ENCODE assay signal across 20 cellular contexts in the genomic region with DNA sequence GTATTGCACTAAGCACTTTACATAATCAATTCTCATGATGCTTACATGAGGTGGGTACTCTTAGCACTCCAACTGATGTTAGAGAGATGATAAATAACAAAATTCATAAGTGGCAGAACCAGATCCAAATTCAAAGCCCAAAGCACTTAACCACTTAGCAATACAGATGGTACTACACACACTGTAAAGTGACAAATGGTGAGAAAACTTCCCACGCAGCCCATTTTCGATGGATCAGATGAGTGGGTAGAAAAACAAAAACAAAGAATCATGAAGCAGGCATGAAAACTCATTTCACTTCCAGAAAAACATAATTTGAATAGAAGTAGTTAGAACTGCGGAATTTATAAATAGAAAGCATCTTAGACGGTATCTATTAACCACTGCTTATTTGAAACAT.
"Had no signal": no experiment of that assay in that cellular context is flagged by ENCODE, and none has a peak within 500 bp of the region (broad histone marks: within the 10 kb centered on the region; RNA-seq: fewer than 3 reads in every experiment).

No MANE protein-coding gene starts in this region.

- H3K27me3 ChIP-seq: breast epithelium, foreskin keratinocyte, ovary, tibial artery had no signal

- H3K27me3 Mint-ChIP-seq: activated CD8-positive, alpha-beta memory T cell treated with anti-CD3 and anti-CD28 coated beads, Interleukin-2, amount 10 ng/mL, durations not matched to agents 7 days and 5 days; activated CD8-positive, alpha-beta T cell treated with anti-CD3 and anti-CD28 coated beads for 36 hours; activated naive CD8-positive, alpha-beta T cell treated with anti-CD3 and anti-CD28 coated beads for 36 hours had no signal

- H3K9me3 ChIP-seq: breast epithelium, ovary, prostate gland, tibial artery had no signal

- H3K4me1 ChIP-seq: breast epithelium, prostate gland had no signal

- H3K27ac ChIP-seq: breast epithelium, foreskin keratinocyte, ovary, prostate gland, tibial artery had no signal

- H3K4me3 ChIP-seq: breast epithelium, ovary, prostate gland, tibial artery had no signal

- H3K4me3 Mint-ChIP-seq: activated CD8-positive, alpha-beta memory T cell treated with anti-CD3 and anti-CD28 coated beads, Interleukin-2, amount 10 ng/mL, durations not matched to agents 7 days and 5 days; activated CD8-positive, alpha-beta T cell treated with anti-CD3 and anti-CD28 coated beads for 36 hours; activated naive CD8-positive, alpha-beta T cell treated with anti-CD3 and anti-CD28 coated beads for 36 hours; mesothelial cell of epicardium; natural killer cell had no signal

- H3K9me3 Mint-ChIP-seq: activated CD8-positive, alpha-beta T cell treated with anti-CD3 and anti-CD28 coated beads for 36 hours; activated naive CD8-positive, alpha-beta T cell treated with anti-CD3 and anti-CD28 coated beads for 36 hours; mesothelial cell of epicardium; natural killer cell had no signal

- H3K4me1 Mint-ChIP-seq: mesothelial cell of epicardium had no signal

- H3K36me3 Mint-ChIP-seq: activated CD8-positive, alpha-beta memory T cell treated with anti-CD3 and anti-CD28 coated beads, Interleukin-2, amount 10 ng/mL, durations not matched to agents 7 days and 5 days; activated naive CD8-positive, alpha-beta T cell treated with anti-CD3 and anti-CD28 coated beads for 36 hours; mesothelial cell of epicardium; natural killer cell had no signal

- H3K27ac Mint-ChIP-seq: activated CD8-positive, alpha-beta memory T cell treated with anti-CD3 and anti-CD28 coated beads, Interleukin-2, amount 10 ng/mL, durations not matched to agents 7 days and 5 days; activated CD8-positive, alpha-beta T cell treated with anti-CD3 and anti-CD28 coated beads for 36 hours; activated naive CD8-positive, alpha-beta T cell treated with anti-CD3 and anti-CD28 coated beads for 36 hours; mesothelial cell of epicardium; natural killer cell had no signal

- ATAC-seq: activated CD8-positive, alpha-beta memory T cell treated with anti-CD3 and anti-CD28 coated beads, Interleukin-2, amount 10 ng/mL, durations not matched to agents 7 days and 5 days; activated CD8-positive, alpha-beta T cell treated with anti-CD3 and anti-CD28 coated beads for 36 hours; foreskin keratinocyte; left ventricle myocardium superior; natural killer cell; stimulated activated naive CD8-positive, alpha-beta T cell treated with anti-CD3 and anti-CD28 coated beads, Interleukin-15, Interleukin-2, amounts not matched to agents 100 U/mL and 50 U/mL, for 24 hours had no signal

- H3K36me3 ChIP-seq: breast epithelium, ovary, prostate gland, tibial artery had no signal

- DNase-seq: activated CD4-positive, alpha-beta T cell treated with anti-CD3 and anti-CD28 coated beads for 48 hours; activated CD8-positive, alpha-beta memory T cell treated with anti-CD3 and anti-CD28 coated beads, Interleukin-2, amount 10 ng/mL, durations not matched to agents 7 days and 5 days; activated CD8-positive, alpha-beta T cell treated with anti-CD3 and anti-CD28 coated beads for 36 hours; activated naive CD8-positive, alpha-beta T cell treated with anti-CD3 and anti-CD28 coated beads for 36 hours; activated T-cell treated with anti-CD3 and anti-CD28 coated beads for 4 hours; dermis blood vessel endothelial cell; effector memory CD4-positive, alpha-beta T cell; foreskin keratinocyte; kidney; left ventricle myocardium superior; mammary epithelial cell; natural killer cell; ovary; stimulated activated CD4-positive, alpha-beta T cell treated with anti-CD3 and anti-CD28 coated beads, Interleukin-12 subunit alpha, Interleukin-12 subunit beta, amount 100 ng/mL, for 4 hours; stimulated activated CD4-positive, alpha-beta T cell treated with anti-CD3 and anti-CD28 coated beads, Interleukin-4, amount 100 ng/mL, for 4 hours; stimulated activated naive CD8-positive, alpha-beta T cell treated with anti-CD3 and anti-CD28 coated beads, Interleukin-15, Interleukin-2, amounts not matched to agents 100 U/mL and 50 U/mL, for 24 hours; tibial artery had no signal
